9 cellular contexts compared by ENCODE assay signal in genomic region chr14:71143391-71144290, GRCh38.
DNase-seq lines count a peak whose midpoint lies in the region; TF ChIP-seq lines count a peak whose summit lies in the region.
"Had no signal": no experiment of that assay in that cellular context is flagged by ENCODE, and none has a peak within 500 bp of the region (broad histone marks: within the 10 kb centered on the region; RNA-seq: fewer than 3 reads in every experiment).

No MANE protein-coding gene starts in this region.

- H3K79me2 ChIP-seq in parathyroid adenoma, result no peaks in the 10 kb centered on the region

- H3K4me3 ChIP-seq in SJSA1 (no peak overlapping the region), parathyroid adenoma (ENCODE audit: low read depth, low read length) (no peak overlapping the region)
- H3K4me3 ChIP-seq: thyroid gland had no signal

- peak overlapping the region; percentile 91 for H3K27ac ChIP-seq in SJSA1
- peak overlapping the region; percentile 50 for H3K27ac ChIP-seq in caudate nucleus (ENCODE audit: low read depth, low read length)
- peak overlapping the region; percentile 8 for H3K27ac ChIP-seq in parathyroid adenoma
- H3K27ac ChIP-seq: thyroid gland had no signal

- peak overlapping the region; percentile 34 for H2AFZ ChIP-seq in parathyroid adenoma

- H3K27me3 ChIP-seq in SJSA1 (replicated peaks) (no peaks in the 10 kb centered on the region), parathyroid adenoma (ENCODE audit: control insufficient read depth, insufficient read depth, low read length) (no peaks in the 10 kb centered on the region)
- H3K27me3 ChIP-seq: thyroid gland had no signal

- TF ChIP-seq CTCF in parathyroid adenoma (IDR thresholded peaks at IDR 0.05), result no peak

- no peaks in the 10 kb centered on the region for H3K36me3 ChIP-seq in SJSA1
- H3K36me3 ChIP-seq in parathyroid adenoma (ENCODE audit: control insufficient read depth, insufficient read depth, low read length), result no peaks in the 10 kb centered on the region
- H3K36me3 ChIP-seq: thyroid gland had no signal

- no peaks in the 10 kb centered on the region; the same call in 1 of the 2 replicates for H3K9me3 ChIP-seq in SJSA1 (replicated peaks)
- no peaks in the 10 kb centered on the region for H3K9me3 ChIP-seq in parathyroid adenoma (ENCODE audit: control insufficient read depth, low read length)
- H3K9me3 ChIP-seq: thyroid gland had no signal

- DNase-seq in EH (ENCODE audit: low read depth) (peak; percentile 91), SJSA1 (ENCODE audit: low read depth in 1 of 2, low spot score in 2 of 2) (peak; percentile 80 to 87), caudate nucleus (lab: John Stamatoyannopoulos, UW) (peak in 22 of 61 donors; percentile 5 to 70 (median 19)), NCI-H1436 treated with DMSO at 0.1 percent for 48 hours (lab: John Stamatoyannopoulos, UW) (no peak), NCI-H2107 (lab: John Stamatoyannopoulos, UW) (no peak), ureter (ENCODE audit: low spot score) (no peak), NOMO-1 treated with DMSO at 0.1 percent for 48 hours (lab: John Stamatoyannopoulos, UW; ENCODE audit: unreplicated experiment) (no peak)
- DNase-seq: thyroid gland had no signal

- H3K4me1 ChIP-seq in SJSA1 (replicated peaks) (peaks cover 41% of the 10 kb centered on the region), parathyroid adenoma (peaks cover 15% of the 10 kb centered on the region)
- H3K4me1 ChIP-seq: thyroid gland had no signal

- no peak overlapping the region for H3K9ac ChIP-seq in parathyroid adenoma

- H3K4me2 ChIP-seq in parathyroid adenoma (ENCODE audit: low read length), result no peak overlapping the region

Comparison
In these comparisons a context has a peak if more than half of its experiments do, and no peak if none do; other contexts are left out.
1. DNase-seq: peak in EH (single experiment) and SJSA1 (2 of 2); none in NCI-H1436 treated with DMSO at 0.1 percent for 48 hours (single experiment), NCI-H2107 (single experiment), ureter (single experiment) and NOMO-1 treated with DMSO at 0.1 percent for 48 hours (single experiment).
2. H3K27ac ChIP-seq: peak in every context shown above with its lines; median percentile 91 in SJSA1; 50 in caudate nucleus; 8 in parathyroid adenoma.